In genomic region chr19:48169585-48169973, GRCh38 we compare ENCODE assay signal across 8 cellular contexts. TPM values are rescaled to one million over a fixed set of nuclear protein-coding genes. Genes with fewer than 3 reads are reported as not detected.
DNase-seq lines count a peak whose midpoint lies in the region; ATAC-seq and TF ChIP-seq lines count a peak whose summit lies in the region.

No MANE protein-coding gene starts in this region.

- H3K4me3 ChIP-seq in left lung: peak overlapping the region; percentile 84 to 87

- H3K36me3 ChIP-seq in left lung: peaks cover 0 to 28% of the 10 kb centered on the region in 2 donors

- H3K9me3 Mint-ChIP-seq in chondrocyte (ENCODE audit: low read depth): no peaks in the 10 kb centered on the region

- peaks cover 9% of the 10 kb centered on the region for H3K36me3 Mint-ChIP-seq in chondrocyte (ENCODE audit: low read depth)

- ATAC-seq in HG03045 (IDR thresholded peaks at IDR 0.05; ENCODE audit: unreplicated experiment) (peak; percentile 2), left lung (peak; percentile 77), GM18517 (IDR thresholded peaks at IDR 0.05; ENCODE audit: unreplicated experiment) (no peak)

- peak overlapping the region; percentile 98 for H3K4me3 Mint-ChIP-seq in chondrocyte (ENCODE audit: unreplicated experiment)

- peaks cover 18% of the 10 kb centered on the region for H3K4me1 Mint-ChIP-seq in chondrocyte (ENCODE audit: low read depth)

- intact Hi-C loops in left lung (cut with DNase I): loop anchor here in 1 of 2 donors (10.0 kb wide), 1 partner anchor 65 kb away; no protein-coding TSS in a partner anchor

- peak overlapping the region; percentile 91 for H3K27ac ChIP-seq in left lung

- H3K27ac Mint-ChIP-seq in chondrocyte (ENCODE audit: unreplicated experiment): peak overlapping the region; percentile 98

- TF ChIP-seq CTCF in chondrocyte (IDR thresholded peaks at IDR 0.05) (no peak), left lung (IDR thresholded peaks at IDR 0.05) (no peak)

- peaks cover 7 to 21% of the 10 kb centered on the region in 2 donors for H3K4me1 ChIP-seq in left lung

- H3K27me3 Mint-ChIP-seq in chondrocyte (ENCODE audit: low read depth): no peaks in the 10 kb centered on the region

- H3K9me3 ChIP-seq in left lung: no peaks in the 10 kb centered on the region

- peak; percentile 58 for DNase-seq in ELF-1 (ENCODE audit: low read depth, low spot score)
- DNase-seq in NCI-H2227 (lab: John Stamatoyannopoulos, UW; ENCODE audit: unreplicated experiment): peak; percentile 69
- DNase-seq in activated CD4-positive, alpha-beta T cell treated with anti-CD3 and anti-CD28 coated beads for 4 hours: peak; percentile 94
- DNase-seq in chondrocyte (ENCODE audit: low spot score): no peak
- peak; percentile 85 to 94 for DNase-seq in left lung
- DNase-seq in stimulated activated CD4-positive, alpha-beta T cell treated with anti-CD3 and anti-CD28 coated beads, Interleukin-4, amount 100 ng/mL, for 1 hour: peak; percentile 91

- H3K27me3 ChIP-seq in left lung: no peaks in the 10 kb centered on the region

RNA-seq across cellular contexts. Expression of gene LIG1, which starts 0.6 kb away (rescaled TPM):
- total RNA-seq in chondrocyte: 12.1 to 24.7 TPM (median 17.0 TPM) in 3 replicates
- 10 to 100 TPM; 26.7 to 27.4 TPM for total RNA-seq in left lung

RNA-seq across cellular contexts. Expression of gene ZSWIM9, which starts 0.9 kb away (rescaled TPM):
- total RNA-seq in chondrocyte (5.0 to 5.9 TPM (median 5.6 TPM) in 3 replicates), left lung (1 to 10 TPM; 6.5 to 6.6 TPM)

RNA-seq across cellular contexts. Expression of gene PLA2G4C, which starts 59.0 kb away (rescaled TPM):
- 1.9 to 5.6 TPM (median 4.0 TPM) in 3 replicates for total RNA-seq in chondrocyte
- 10 to 100 TPM; 11.5 to 17.3 TPM for total RNA-seq in left lung
